Comparison of ENCODE assay signal across 8 cellular contexts in genomic region chr22:19891350-19892248, GRCh38. TPM values are rescaled to one million over a fixed set of nuclear protein-coding genes. Genes with fewer than 3 reads are reported as not detected.
DNase-seq lines count a peak whose midpoint lies in the region; ATAC-seq and TF ChIP-seq lines count a peak whose summit lies in the region.

No MANE protein-coding gene starts in this region.

- WGBS in sigmoid colon, 2 donors, result 26 to 70% methylated on average over 32 of the region's 32 CpGs

- no peaks in the 10 kb centered on the region for H3K27me3 Mint-ChIP-seq in activated naive CD8-positive, alpha-beta T cell treated with anti-CD3 and anti-CD28 coated beads, Interleukin-2, amount 50 U/mL, for 24 hours

- H3K9me3 ChIP-seq in MG63, result no peaks in the 10 kb centered on the region
- no peaks in the 10 kb centered on the region for H3K9me3 ChIP-seq in sigmoid colon

- peaks cover 4% of the 10 kb centered on the region for H3K36me3 Mint-ChIP-seq in activated naive CD8-positive, alpha-beta T cell treated with anti-CD3 and anti-CD28 coated beads, Interleukin-2, amount 50 U/mL, for 24 hours (ENCODE audit: low read depth)

- H3K27ac ChIP-seq in sigmoid colon, result peak overlapping the region in 1 of 4 donors; percentile 6

- H3K4me1 ChIP-seq in sigmoid colon, result peaks cover 0 to 21% (median 4%) of the 10 kb centered on the region in 4 donors

- H3K9me3 Mint-ChIP-seq in activated naive CD8-positive, alpha-beta T cell treated with anti-CD3 and anti-CD28 coated beads, Interleukin-2, amount 50 U/mL, for 24 hours, result no peaks in the 10 kb centered on the region

- TF ChIP-seq EP300 in sigmoid colon (IDR thresholded peaks at IDR 0.05), result no peak

- peak; percentile 84 for ATAC-seq in activated naive CD8-positive, alpha-beta T cell treated with anti-CD3 and anti-CD28 coated beads, Interleukin-2, amount 50 U/mL, for 24 hours

- H3K4me1 Mint-ChIP-seq in activated naive CD8-positive, alpha-beta T cell treated with anti-CD3 and anti-CD28 coated beads, Interleukin-2, amount 50 U/mL, for 24 hours, result peaks cover 72% of the 10 kb centered on the region

- H3K4me3 ChIP-seq in MG63 (no peak overlapping the region), sigmoid colon (no peak overlapping the region)

- TF ChIP-seq POLR2A in sigmoid colon (IDR thresholded peaks at IDR 0.05), result no peak

- TF ChIP-seq CTCF in GM13977 (IDR thresholded peaks at IDR 0.05; ENCODE audit: extremely low read depth, insufficient read depth, missing control alignments) (no peak), sigmoid colon (IDR thresholded peaks at IDR 0.05) (no peak)

- H3K36me3 ChIP-seq in MG63 (no peaks in the 10 kb centered on the region), sigmoid colon (peaks cover 0 to 27% (median 6%) of the 10 kb centered on the region in 4 donors)

- DNase-seq in GM13977 (ENCODE audit: low spot score) (peak; percentile 92), MG63 (peak; percentile 66), T follicular helper cell (ENCODE audit: low read depth) (peak; percentile 82), kidney tubule cell (ENCODE audit: low spot score) (peak; percentile 78), NCI-H187 treated with DMSO at 0.1 percent for 48 hours (lab: John Stamatoyannopoulos, UW) (no peak), sigmoid colon (no peak)
- DNase-seq in activated naive CD8-positive, alpha-beta T cell treated with anti-CD3 and anti-CD28 coated beads, Interleukin-2, amount 50 U/mL, for 24 hours, result peak; percentile 80
- DNase-seq in stimulated activated CD4-positive, alpha-beta T cell treated with anti-CD3 and anti-CD28 coated beads, TNF-alpha, amount 100 ng/mL, for 4 hours (ENCODE audit: low read depth in 3 of 3), result peak; percentile 60 to 82 (median 80)

- in situ Hi-C loops in GM13977 (cut with MboI; ENCODE audit: low pct_unique_long_range_greater_than_20kb, low sequenced_read_pairs, unreplicated experiment), result loop anchor here (10.0 kb wide), 2 partner anchors 87 to 117 kb away; no protein-coding TSS in a partner anchor

- peak overlapping the region; percentile 91 for H3K27ac Mint-ChIP-seq in activated naive CD8-positive, alpha-beta T cell treated with anti-CD3 and anti-CD28 coated beads, Interleukin-2, amount 50 U/mL, for 24 hours

- H3K4me3 Mint-ChIP-seq in activated naive CD8-positive, alpha-beta T cell treated with anti-CD3 and anti-CD28 coated beads, Interleukin-2, amount 50 U/mL, for 24 hours, result peak overlapping the region; percentile 73

- no peaks in the 10 kb centered on the region for H3K27me3 ChIP-seq in MG63
- H3K27me3 ChIP-seq in sigmoid colon, result no peaks in the 10 kb centered on the region

- intact Hi-C loops in sigmoid colon (cut with DNase I), result no loop called here

RNA-seq across cellular contexts. Expression of gene GNB1L, which starts 36.9 kb away (rescaled TPM):
- 10.3 and 25.2 TPM in 2 replicates for total RNA-seq in MG63 (2014; rRNA removed; shearing (Covaris generic); ENCODE audit: low replicate concordance)
- 10 to 100 TPM in 1 of 4 donors, 1 to 10 TPM in 3; 3.6 to 15.0 (median 5.3) TPM for total RNA-seq in sigmoid colon
- polyA plus RNA-seq in sigmoid colon, result 1 to 10 TPM; 2.5 to 7.0 (median 3.0) TPM

RNA-seq across cellular contexts. Expression of gene RTL10, which starts 36.9 kb away (rescaled TPM):
- total RNA-seq in MG63 (2014; rRNA removed; shearing (Covaris generic); ENCODE audit: low replicate concordance), result 3.7 and 7.2 TPM in 2 replicates
- 10 to 100 TPM in 1 of 4 donors, 1 to 10 TPM in 3; 6.6 to 15.0 (median 8.7) TPM for total RNA-seq in sigmoid colon
- polyA plus RNA-seq in sigmoid colon, result 1 to 10 TPM; 1.8 to 7.8 (median 2.8) TPM

RNA-seq across cellular contexts. Expression of gene COMT, which starts 50.0 kb away (rescaled TPM):
- total RNA-seq in MG63 (2014; rRNA removed; shearing (Covaris generic); ENCODE audit: low replicate concordance), result 178 and 263 TPM in 2 replicates
- total RNA-seq in sigmoid colon, result 100 to 1,000 TPM; 106 to 162 (median 112) TPM
- 10 to 100 TPM; 62.5 to 97.6 (median 68.4) TPM for polyA plus RNA-seq in sigmoid colon

RNA-seq across cellular contexts. Expression of gene TXNRD2, which starts 50.0 kb away (rescaled TPM):
- 52.7 and 61.8 TPM in 2 replicates for total RNA-seq in MG63 (2014; rRNA removed; shearing (Covaris generic); ENCODE audit: low replicate concordance)
- 10 to 100 TPM; 16.3 to 29.6 (median 21.1) TPM for total RNA-seq in sigmoid colon
- 10 to 100 TPM; 13.2 to 18.3 (median 16.6) TPM for polyA plus RNA-seq in sigmoid colon

Comparison
In these comparisons a context has a peak if more than half of its experiments do, and no peak if none do; other contexts are left out.
1. DNase-seq: peak in GM13977 (single experiment), MG63 (single experiment), T follicular helper cell (single experiment), activated naive CD8-positive, alpha-beta T cell treated with anti-CD3 and anti-CD28 coated beads, Interleukin-2, amount 50 U/mL, for 24 hours (single experiment), kidney tubule cell (single experiment) and stimulated activated CD4-positive, alpha-beta T cell treated with anti-CD3 and anti-CD28 coated beads, TNF-alpha, amount 100 ng/mL, for 4 hours (3 of 3); none in NCI-H187 treated with DMSO at 0.1 percent for 48 hours (single experiment) and sigmoid colon (single experiment).